In the genomic region with DNA sequence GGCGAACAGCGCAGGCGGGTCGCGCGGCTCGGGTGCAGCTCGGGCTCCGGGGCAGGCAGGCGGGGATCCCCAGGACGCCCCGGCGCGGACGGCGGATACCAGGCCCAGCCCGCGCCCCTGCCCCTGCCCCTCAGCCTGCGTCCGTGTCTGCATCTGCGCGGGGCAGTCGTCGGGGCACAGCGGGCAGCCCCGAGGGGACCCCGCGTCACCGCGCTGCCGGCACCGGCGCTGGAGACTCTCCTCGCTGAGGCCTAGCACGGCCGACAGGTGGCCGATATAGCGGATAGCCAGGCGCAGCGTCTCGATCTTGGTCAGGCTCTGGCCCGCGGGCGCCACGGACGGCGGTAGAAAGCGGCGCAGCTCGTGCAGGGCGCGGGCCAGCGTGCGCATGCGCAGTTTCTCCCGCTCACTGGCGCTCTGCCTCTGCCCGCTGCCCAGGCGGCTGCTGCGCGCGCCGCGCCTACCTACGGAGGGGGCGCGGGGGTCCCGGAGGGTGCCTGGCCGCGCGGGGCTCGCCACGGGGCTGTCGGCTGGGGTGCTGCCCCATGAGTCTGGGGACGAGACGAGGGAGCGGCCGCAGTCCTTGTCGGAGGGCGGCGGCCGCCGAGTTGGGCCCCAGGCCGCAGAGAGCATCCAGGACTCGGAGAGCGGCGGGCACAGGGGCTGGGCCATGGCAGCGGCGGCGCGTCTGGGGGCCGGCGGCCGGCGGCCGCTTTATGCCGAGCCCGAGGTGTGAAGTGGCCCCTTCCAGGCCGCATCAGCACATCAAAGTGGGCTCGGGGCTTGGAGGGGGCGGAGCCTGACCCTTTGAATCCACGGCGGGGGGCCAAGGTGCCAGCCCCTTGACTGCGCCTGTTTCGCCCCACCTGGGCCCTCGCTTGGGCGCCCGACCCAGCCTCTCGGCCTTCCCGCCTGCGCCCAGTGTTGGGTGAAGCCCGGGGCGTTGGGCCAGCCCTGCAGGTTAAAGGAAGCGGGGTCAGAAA, we compare ENCODE assay signal across 8 cellular contexts. TPM values are rescaled to one million over a fixed set of nuclear protein-coding genes. Genes with fewer than 3 reads are reported as not detected.
DNase-seq lines count a peak whose midpoint lies in the region; ATAC-seq and TF ChIP-seq lines count a peak whose summit lies in the region.

A gene with protein sequence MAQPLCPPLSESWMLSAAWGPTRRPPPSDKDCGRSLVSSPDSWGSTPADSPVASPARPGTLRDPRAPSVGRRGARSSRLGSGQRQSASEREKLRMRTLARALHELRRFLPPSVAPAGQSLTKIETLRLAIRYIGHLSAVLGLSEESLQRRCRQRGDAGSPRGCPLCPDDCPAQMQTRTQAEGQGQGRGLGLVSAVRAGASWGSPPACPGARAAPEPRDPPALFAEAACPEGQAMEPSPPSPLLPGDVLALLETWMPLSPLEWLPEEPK (minus strand): TSS at position 690 of the 983 bp plus-strand sequence. CDS start 18 bp downstream, at position 672.

- H3K27ac Mint-ChIP-seq in IgD-negative memory B cell, result peak within 1 kb of the TSS in 1 of 3 donors; percentile 65

- WGBS in esophagus, 2 donors, result 2 to 3% methylated on average over 84 to 114 of the region's 114 CpGs

- no TSS peak for BruUV-seq in OCI-LY7 (replicated peaks; lab: Mats Ljungman, UMichigan)

- CTCF ChIA-PET in OCI-LY7 (lab: Charles Lee; ENCODE audit: unreplicated experiment), result no interaction called here

- no peak within 1 kb of the TSS for H3K27ac ChIP-seq in OCI-LY7 (ENCODE audit: low read depth, low read length, poor library complexity, severe bottlenecking)
- peak within 1 kb of the TSS in 1 of 2 donors; percentile 54 for H3K27ac ChIP-seq in esophagus (ENCODE audit: low read depth in 2 of 2, low read length in 1 of 2)
- peak within 1 kb of the TSS; percentile 65 for H3K27ac ChIP-seq in muscle layer of colon (ENCODE audit: low read depth, low read length)

- peak within 1 kb of the TSS; percentile 70 for H3K4me3 ChIP-seq in OCI-LY7 (ENCODE audit: low read depth, low read length, poor library complexity, severe bottlenecking)
- peak within 1 kb of the TSS; percentile 60 to 65 for H3K4me3 ChIP-seq in esophagus (ENCODE audit: low read depth in 1 of 2, low read length in 2 of 2)
- peak within 1 kb of the TSS; percentile 56 to 73 for H3K4me3 ChIP-seq in muscle layer of colon (ENCODE audit: low read depth in 1 of 2, low read length in 2 of 2)

- H3K4me1 ChIP-seq in OCI-LY7 (ENCODE audit: insufficient read depth, low read length, poor library complexity, severe bottlenecking), result peaks cover 7% of the 10 kb centered on the region
- peaks cover 6 to 27% of the 10 kb centered on the region in 2 donors for H3K4me1 ChIP-seq in esophagus (ENCODE audit: control insufficient read depth in 2 of 2, insufficient read depth in 2 of 2, low read length in 1 of 2)
- no peaks in the 10 kb centered on the region for H3K4me1 ChIP-seq in muscle layer of colon (ENCODE audit: insufficient read depth, low read length)

- H3K9ac ChIP-seq in muscle layer of colon (ENCODE audit: low read length), result no peak within 1 kb of the TSS

- H3K27me3 Mint-ChIP-seq in IgD-negative memory B cell, result peaks cover 3% of the 10 kb centered on the region

- H3K4me3 Mint-ChIP-seq in IgD-negative memory B cell, result peak within 1 kb of the TSS; percentile 78 to 92 (median 88)

- TF ChIP-seq CTCF in OCI-LY7 (conservative IDR thresholded peaks at IDR 0.05; ENCODE audit: low read length), result peak; percentile 68

- H3K36me3 ChIP-seq in OCI-LY7 (ENCODE audit: insufficient read depth, low read length) (no peaks in the 10 kb centered on the region), esophagus (ENCODE audit: control insufficient read depth in 2 of 2, insufficient read depth in 2 of 2, low read length in 1 of 2) (no peaks in the 10 kb centered on the region), muscle layer of colon (ENCODE audit: insufficient read depth, low read length) (no peaks in the 10 kb centered on the region)

- H3K36me3 Mint-ChIP-seq in IgD-negative memory B cell, result no peaks in the 10 kb centered on the region

- H2AFZ ChIP-seq in OCI-LY7 (ENCODE audit: low read length), result peak within 1 kb of the TSS; percentile 85

- POLR2A ChIA-PET in OCI-LY7 (lab: Charles Lee), result interaction anchor here (0.6 to 0.8 kb wide), 2 partner anchors 11 to 12 kb away, joined by 3 read pairs; no protein-coding TSS in a partner anchor

- H3K9me2 ChIP-seq in OCI-LY7 (ENCODE audit: insufficient read depth, low read length), result no peaks in the 10 kb centered on the region

- H3K4me2 ChIP-seq in OCI-LY7 (ENCODE audit: low read length), result peak within 1 kb of the TSS; percentile 85

- H3K9me3 Mint-ChIP-seq in IgD-negative memory B cell, result no peaks in the 10 kb centered on the region

- intact Hi-C loops in OCI-LY7 (cut with micrococcal nuclease; ENCODE audit: unreplicated experiment), result no loop called here

- peaks cover 2 to 15% (median 3%) of the 10 kb centered on the region in 3 donors for H3K4me1 Mint-ChIP-seq in IgD-negative memory B cell

- no peaks in the 10 kb centered on the region for H3K79me2 ChIP-seq in OCI-LY7 (ENCODE audit: insufficient read depth, low read depth, low read length)

- peak; percentile 91 for ATAC-seq in GM21576 (IDR thresholded peaks at IDR 0.05; ENCODE audit: unreplicated experiment)

- no peaks in the 10 kb centered on the region for H4K20me1 ChIP-seq in OCI-LY7 (ENCODE audit: insufficient read depth, low read length)

- peak; percentile 63 for DNase-seq in DMS153 treated with DMSO at 0.1 percent for 48 hours (lab: John Stamatoyannopoulos, UW; ENCODE audit: unreplicated experiment)
- peak; percentile 92 for DNase-seq in OCI-LY7 (ENCODE audit: low spot score)
- DNase-seq in activated T-cell treated with anti-CD3 and anti-CD28 coated beads for 48 hours (ENCODE audit: low read depth), result peak; percentile 87
- peak; percentile 71 to 72 for DNase-seq in stimulated activated CD8-positive, alpha-beta memory T cell treated with anti-CD3 and anti-CD28 coated beads, Interleukin-7, amount 100 ng/mL, for 1 hour (ENCODE audit: low read depth in 2 of 2)

- H3K27me3 ChIP-seq in esophagus (ENCODE audit: control insufficient read depth in 1 of 2, insufficient read depth in 2 of 2, low read length in 2 of 2) (no peaks in the 10 kb centered on the region), muscle layer of colon (ENCODE audit: control insufficient read depth in 1 of 2, insufficient read depth in 2 of 2, low read length in 2 of 2) (no peaks in the 10 kb centered on the region)

- H3K9me3 ChIP-seq in OCI-LY7 (ENCODE audit: low read length), result no peaks in the 10 kb centered on the region
- H3K9me3 ChIP-seq in esophagus (ENCODE audit: control insufficient read depth in 2 of 2, insufficient read depth in 1 of 2, low read depth in 1 of 2, low read length in 1 of 2), result peaks cover 0 to 2% of the 10 kb centered on the region in 2 donors
- no peaks in the 10 kb centered on the region for H3K9me3 ChIP-seq in muscle layer of colon (ENCODE audit: low read length)

RNA-seq across cellular contexts. Expression of the gene that starts here (rescaled TPM):
- polyA plus RNA-seq in IgD-negative memory B cell, result 1.8 TPM
- 0.05 and 3.5 TPM in 2 replicates for total RNA-seq in OCI-LY7 (2014; rRNA removed; shearing (Covaris generic))
- not detected in 2 replicates for total RNA-seq in OCI-LY7 (2022)
- under 1 TPM; 0.08 to 0.35 TPM for polyA plus RNA-seq in esophagus
